In the genomic region with DNA sequence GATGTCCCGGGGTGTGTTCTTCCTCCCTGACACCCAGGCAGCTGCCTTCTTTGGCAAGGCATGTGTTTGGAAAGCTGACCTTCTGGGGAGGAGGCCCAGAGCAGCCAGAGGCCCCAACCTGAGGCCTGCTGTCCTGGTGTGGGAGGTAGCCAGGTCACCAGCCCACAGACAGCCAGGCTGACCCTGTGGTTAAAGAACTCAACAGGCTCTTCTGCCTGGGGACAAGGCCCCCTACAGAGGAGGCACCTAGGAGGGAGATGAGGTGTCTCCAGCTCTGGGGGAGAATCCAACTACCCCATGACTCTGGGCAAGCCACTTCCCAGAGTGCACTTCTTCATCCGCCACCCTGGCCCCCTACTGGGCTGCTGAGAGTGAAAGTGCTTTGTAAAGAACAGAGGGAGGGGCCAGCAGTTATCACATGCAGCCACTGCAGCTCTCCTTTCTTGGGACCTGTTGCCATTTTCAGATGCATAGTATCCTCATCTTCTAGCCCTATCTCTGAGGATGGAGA, we compare ENCODE assay signal across 8 cellular contexts. TPM values are rescaled to one million over a fixed set of nuclear protein-coding genes. Genes with fewer than 3 reads are reported as not detected.
DNase-seq lines count a peak whose midpoint lies in the region; ATAC-seq and TF ChIP-seq lines count a peak whose summit lies in the region.

No MANE protein-coding gene starts in this region.

- TF ChIP-seq POLR2A in sigmoid colon (IDR thresholded peaks at IDR 0.05): no peak

- intact Hi-C loops in sigmoid colon (cut with DNase I): no loop called here

- H3K4me3 ChIP-seq in sigmoid colon: no peak overlapping the region

- DNase-seq in NCI-H524 (lab: John Stamatoyannopoulos, UW) (peak; percentile 31 to 47), NCI-H524 treated with DMSO at 0.1 percent for 48 hours (lab: John Stamatoyannopoulos, UW) (no peak), NCI-H69 (lab: John Stamatoyannopoulos, UW) (peak; percentile 59), activated T-helper 1 cell treated with Interleukin-2 at 50 U/mL for 16 hours (ENCODE audit: low read depth) (peak; percentile 33), germinal center (ENCODE audit: low spot score) (peak; percentile 58), sigmoid colon (no peak), G401 (ENCODE audit: low spot score) (no peak)

- in situ Hi-C loops in G401 (cut with HindIII; ENCODE audit: low sequenced_read_pairs): no loop called here

- peak overlapping the region; percentile 61 to 80 (median 74) for H3K27ac ChIP-seq in sigmoid colon

- H3K27me3 ChIP-seq in sigmoid colon: no peaks in the 10 kb centered on the region

- 64 to 82% methylated on average over 2 of the region's 2 CpGs for WGBS in sigmoid colon, 2 donors

- H3K4me1 ChIP-seq in sigmoid colon: peaks cover 0 to 33% (median 26%) of the 10 kb centered on the region in 4 donors

- TF ChIP-seq EP300 in sigmoid colon (IDR thresholded peaks at IDR 0.05): no peak

- ATAC-seq in GM18907 (IDR thresholded peaks at IDR 0.05; ENCODE audit: unreplicated experiment): no peak

- TF ChIP-seq CTCF in sigmoid colon (IDR thresholded peaks at IDR 0.05): peak in 2 of 4 experiments; percentile 15 to 20

- H3K9me3 ChIP-seq in sigmoid colon: no peaks in the 10 kb centered on the region

- peaks cover 0 to 27% (median 11%) of the 10 kb centered on the region in 4 donors for H3K36me3 ChIP-seq in sigmoid colon

RNA-seq across cellular contexts. Expression of gene SREBF1, which starts 13.1 kb away (rescaled TPM):
- total RNA-seq in sigmoid colon: 10 to 100 TPM; 26.0 to 53.5 (median 43.5) TPM
- polyA plus RNA-seq in sigmoid colon: 100 to 1,000 TPM in 1 of 3 donors, 10 to 100 TPM in 2; 10.2 to 172 (median 14.3) TPM
- total RNA-seq in G401 (2014; rRNA removed; shearing (Covaris generic)): 116 and 155 TPM in 2 replicates

Comparison
In these comparisons a context has a peak if more than half of its experiments do, and no peak if none do; other contexts are left out.
1. DNase-seq: peak in NCI-H524 (2 of 2), NCI-H69 (single experiment), activated T-helper 1 cell treated with Interleukin-2 at 50 U/mL for 16 hours (single experiment) and germinal center (single experiment); none in NCI-H524 treated with DMSO at 0.1 percent for 48 hours (single experiment), sigmoid colon (single experiment) and G401 (single experiment).